17 cellular contexts compared by ENCODE assay signal in genomic region chr2:212911011-212911410, GRCh38.
DNase-seq lines count a peak whose midpoint lies in the region; ATAC-seq, FAIRE-seq and TF ChIP-seq lines count a peak whose summit lies in the region.
"Had no signal": no experiment of that assay in that cellular context is flagged by ENCODE, and none has a peak within 500 bp of the region (broad histone marks: within the 10 kb centered on the region; RNA-seq: fewer than 3 reads in every experiment).

No MANE protein-coding gene starts in this region.

- RAD21 ChIA-PET in GM12878 (lab: Charles Lee; ENCODE audit: unreplicated experiment): no interaction called here

- peak overlapping the region; percentile 51 for H3K9ac ChIP-seq in GM12878 (ENCODE audit: control insufficient read depth, insufficient read depth, low read length)

- H3K9me3 ChIP-seq in GM12878 (replicated peaks; ENCODE audit: control insufficient read depth, insufficient read depth, low read length) (no peaks in the 10 kb centered on the region; the same call in 1 of the 3 replicates), transverse colon (no peaks in the 10 kb centered on the region)
- H3K9me3 ChIP-seq: right lobe of liver, stomach had no signal

- FAIRE-seq in GM19239 (lab: Jason Lieb, UNC): peak; percentile 74
- FAIRE-seq in GM12878 (lab: Jason Lieb, UNC): peak; percentile 31
- FAIRE-seq: endothelial cell of umbilical vein had no signal

- TF ChIP-seq POLR2A in GM12878 (IDR thresholded peaks at IDR 0.05; ENCODE audit: low read depth, low read length) (no peak), transverse colon (IDR thresholded peaks at IDR 0.05) (no peak)

- in situ Hi-C loops in GM12878 (cut with MboI) (no loop called here), transverse colon (cut with MboI; ENCODE audit: low pct_ligation_motif_present in 1 of 4, low pct_unique_long_range_greater_than_20kb in 1 of 4, low sequenced_read_pairs in 3 of 4) (no loop called here)

- peak overlapping the region; percentile 27 for H3K4me2 ChIP-seq in GM12878 (ENCODE audit: control insufficient read depth, insufficient read depth)

- no peak for TF ChIP-seq CTCF in GM12878 (IDR thresholded peaks at IDR 0.05 in 2 of 3, conservative IDR thresholded peaks at IDR 0.05 in 1 of 3; ENCODE audit: control insufficient read depth in 2 of 3, extremely low read depth in 1 of 3, insufficient read depth in 1 of 3, low read depth in 3 of 3, low read length in 3 of 3)
- no peak for TF ChIP-seq CTCF in transverse colon (IDR thresholded peaks at IDR 0.05)

- TF ChIP-seq RAD21 in GM12878 (IDR thresholded peaks at IDR 0.05; ENCODE audit: insufficient read depth, low read depth, low read length): no peak

- no TSS peak for BruUV-seq in GM12878 (replicated peaks; lab: Mats Ljungman, UMichigan)

- CTCF ChIA-PET in GM12878 (lab: Yijun Ruan, JAX): interaction anchor here (0.6 kb wide), 1 partner anchor 1477 kb away, joined by 3 read pairs; no protein-coding TSS in a partner anchor

- SMC1A ChIA-PET in GM12878 (lab: Charles Lee; ENCODE audit: uncharacterized antibody, unreplicated experiment): interaction anchor here (1.6 kb wide), 1 partner anchor 10 kb away, joined by 5 read pairs; no protein-coding TSS in a partner anchor

- H3K4me1 ChIP-seq in GM12878 (ENCODE audit: control insufficient read depth, insufficient read depth, low read length) (peaks cover 23% of the 10 kb centered on the region), transverse colon (peaks cover 0 to 54% (median 21%) of the 10 kb centered on the region in 4 donors)
- H3K4me1 ChIP-seq: right lobe of liver had no signal

- H3K4me3 ChIP-seq in GM12878 (no peak overlapping the region), transverse colon (no peak overlapping the region)
- H3K4me3 ChIP-seq: right lobe of liver, stomach had no signal

- no peaks in the 10 kb centered on the region for H3K79me2 ChIP-seq in GM12878 (ENCODE audit: control insufficient read depth, insufficient read depth, low read length)

- POLR2A ChIA-PET in GM12878 (lab: Charles Lee): no interaction called here

- H4K20me1 ChIP-seq in GM12878 (ENCODE audit: control insufficient read depth, insufficient read depth): no peaks in the 10 kb centered on the region

- no peaks in the 10 kb centered on the region for H3K27me3 ChIP-seq in GM12878 (replicated peaks in 1 of 2; ENCODE audit: control insufficient read depth in 2 of 2, insufficient read depth in 2 of 2, low read length in 1 of 2)
- H3K27me3 ChIP-seq in transverse colon: no peaks in the 10 kb centered on the region
- H3K27me3 ChIP-seq: right lobe of liver, stomach had no signal

- no peak for TF ChIP-seq EP300 in GM12878 (IDR thresholded peaks at IDR 0.05; ENCODE audit: borderline replicate concordance in 1 of 2, control insufficient read depth in 1 of 2, low read depth in 2 of 2, low read length in 2 of 2)
- TF ChIP-seq EP300 in transverse colon (IDR thresholded peaks at IDR 0.05; ENCODE audit: low read depth): no peak

- intact Hi-C loops in GM12878 (cut with micrococcal nuclease; ENCODE audit: unreplicated experiment) (no loop called here), transverse colon (cut with DNase I; ENCODE audit: low total_unique reads) (no loop called here)

- ATAC-seq in HG03342 (IDR thresholded peaks at IDR 0.05; ENCODE audit: unreplicated experiment): peak; percentile 36
- ATAC-seq in GM12878: peak; percentile 42
- peak; percentile 55 for ATAC-seq in stimulated activated naive CD8-positive, alpha-beta T cell treated with anti-CD3 and anti-CD28 coated beads, Interleukin-15, Interleukin-2, amounts not matched to agents 100 U/mL and 50 U/mL, for 24 hours
- no peak for ATAC-seq in GM19463 (IDR thresholded peaks at IDR 0.05; ENCODE audit: unreplicated experiment)
- ATAC-seq: right lobe of liver had no signal

- peak overlapping the region; percentile 44 for H3K27ac ChIP-seq in GM12878 (ENCODE audit: control insufficient read depth, insufficient read depth)
- no peak overlapping the region for H3K27ac ChIP-seq in transverse colon
- H3K27ac ChIP-seq: right lobe of liver, RWPE1 had no signal

- 47% methylated on average over 4 of the region's 4 CpGs for WGBS in GM12878 (ENCODE audit: insufficient coverage, insufficient replicate concordance, low lambda C conversion rate, missing lambda C conversion rate)
- WGBS in transverse colon (ENCODE audit: low coverage in 1 of 2), 2 donors: 76 to 86% methylated on average over 4 of the region's 4 CpGs

- no peaks in the 10 kb centered on the region for H3K36me3 ChIP-seq in GM12878 (ENCODE audit: control insufficient read depth in 2 of 2, insufficient read depth in 2 of 2, low read length in 1 of 2)
- no peaks in the 10 kb centered on the region for H3K36me3 ChIP-seq in transverse colon
- H3K36me3 ChIP-seq: right lobe of liver, stomach had no signal

- H2AFZ ChIP-seq in GM12878 (ENCODE audit: control insufficient read depth, low read depth, low read length): peak overlapping the region; percentile 25; the same call in 1 of the 2 replicates

- DNase-seq in GM19239 (ENCODE audit: insufficient read length, low spot score): no peak
- DNase-seq in GM12878 (ENCODE audit: low read depth, low spot score): no peak
- no peak for DNase-seq in stimulated activated naive CD8-positive, alpha-beta T cell treated with anti-CD3 and anti-CD28 coated beads, Interleukin-15, Interleukin-2, amounts not matched to agents 100 U/mL and 50 U/mL, for 24 hours
- no peak for DNase-seq in hypothalamus (lab: John Stamatoyannopoulos, UW)
- DNase-seq in transverse colon: no peak
- DNase-seq: activated naive CD4-positive, alpha-beta T cell treated with anti-CD3 and anti-CD28 coated beads, Interleukin-2, amount 10 ng/mL, durations not matched to agents 7 days and 5 days; CD4-positive, alpha-beta memory T cell; hippocampal formation; KG1; NCI-H2029; right lobe of liver; stomach; T1000 had no signal

TF ChIP-seq in GM12878, 131 proteins besides CTCF, POLR2A, EP300 and RAD21 (continues in another document):
- TF ChIP-seq, protein P1, sequence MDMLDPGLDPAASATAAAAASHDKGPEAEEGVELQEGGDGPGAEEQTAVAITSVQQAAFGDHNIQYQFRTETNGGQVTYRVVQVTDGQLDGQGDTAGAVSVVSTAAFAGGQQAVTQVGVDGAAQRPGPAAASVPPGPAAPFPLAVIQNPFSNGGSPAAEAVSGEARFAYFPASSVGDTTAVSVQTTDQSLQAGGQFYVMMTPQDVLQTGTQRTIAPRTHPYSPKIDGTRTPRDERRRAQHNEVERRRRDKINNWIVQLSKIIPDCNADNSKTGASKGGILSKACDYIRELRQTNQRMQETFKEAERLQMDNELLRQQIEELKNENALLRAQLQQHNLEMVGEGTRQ (IDR thresholded peaks at IDR 0.05; ENCODE audit: borderline replicate concordance, low read depth, low read length): no peak
- TF ChIP-seq, protein P2, sequence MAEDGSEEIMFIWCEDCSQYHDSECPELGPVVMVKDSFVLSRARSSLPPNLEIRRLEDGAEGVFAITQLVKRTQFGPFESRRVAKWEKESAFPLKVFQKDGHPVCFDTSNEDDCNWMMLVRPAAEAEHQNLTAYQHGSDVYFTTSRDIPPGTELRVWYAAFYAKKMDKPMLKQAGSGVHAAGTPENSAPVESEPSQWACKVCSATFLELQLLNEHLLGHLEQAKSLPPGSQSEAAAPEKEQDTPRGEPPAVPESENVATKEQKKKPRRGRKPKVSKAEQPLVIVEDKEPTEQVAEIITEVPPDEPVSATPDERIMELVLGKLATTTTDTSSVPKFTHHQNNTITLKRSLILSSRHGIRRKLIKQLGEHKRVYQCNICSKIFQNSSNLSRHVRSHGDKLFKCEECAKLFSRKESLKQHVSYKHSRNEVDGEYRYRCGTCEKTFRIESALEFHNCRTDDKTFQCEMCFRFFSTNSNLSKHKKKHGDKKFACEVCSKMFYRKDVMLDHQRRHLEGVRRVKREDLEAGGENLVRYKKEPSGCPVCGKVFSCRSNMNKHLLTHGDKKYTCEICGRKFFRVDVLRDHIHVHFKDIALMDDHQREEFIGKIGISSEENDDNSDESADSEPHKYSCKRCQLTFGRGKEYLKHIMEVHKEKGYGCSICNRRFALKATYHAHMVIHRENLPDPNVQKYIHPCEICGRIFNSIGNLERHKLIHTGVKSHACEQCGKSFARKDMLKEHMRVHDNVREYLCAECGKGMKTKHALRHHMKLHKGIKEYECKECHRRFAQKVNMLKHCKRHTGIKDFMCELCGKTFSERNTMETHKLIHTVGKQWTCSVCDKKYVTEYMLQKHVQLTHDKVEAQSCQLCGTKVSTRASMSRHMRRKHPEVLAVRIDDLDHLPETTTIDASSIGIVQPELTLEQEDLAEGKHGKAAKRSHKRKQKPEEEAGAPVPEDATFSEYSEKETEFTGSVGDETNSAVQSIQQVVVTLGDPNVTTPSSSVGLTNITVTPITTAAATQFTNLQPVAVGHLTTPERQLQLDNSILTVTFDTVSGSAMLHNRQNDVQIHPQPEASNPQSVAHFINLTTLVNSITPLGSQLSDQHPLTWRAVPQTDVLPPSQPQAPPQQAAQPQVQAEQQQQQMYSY (CRISPR knock-in tag; IDR thresholded peaks at IDR 0.05): no peak
- TF ChIP-seq KAT2A (conservative IDR thresholded peaks at IDR 0.05; ENCODE audit: control insufficient read depth, low read depth, low read length): no peak
- no peak for TF ChIP-seq LARP7 (IDR thresholded peaks at IDR 0.05)
- TF ChIP-seq USF1 (IDR thresholded peaks at IDR 0.05; ENCODE audit: borderline replicate concordance, extremely low read length, insufficient read depth, low read depth, low read length): no peak
- TF ChIP-seq POU2F2 (IDR thresholded peaks at IDR 0.05; ENCODE audit: borderline replicate concordance, low read depth, low read length): no peak
- no peak for TF ChIP-seq BCL11A (IDR thresholded peaks at IDR 0.05; ENCODE audit: low read depth, low read length)
- peak in 1 of 2 experiments; percentile 14; a peak in 1 of 4 replicates for TF ChIP-seq IKZF2 (IDR thresholded peaks at IDR 0.05)
- no peak for TF ChIP-seq YY1 (IDR thresholded peaks at IDR 0.05; ENCODE audit: low read depth, low read length)
